23 cellular contexts compared by ENCODE assay signal in genomic region chr20:44850272-44850671, GRCh38. TPM values are rescaled to one million over a fixed set of nuclear protein-coding genes. Genes with fewer than 3 reads are reported as not detected.
DNase-seq lines count a peak whose midpoint lies in the region; ATAC-seq, FAIRE-seq and TF ChIP-seq lines count a peak whose summit lies in the region.
"Had no signal": no experiment of that assay in that cellular context is flagged by ENCODE, and none has a peak within 500 bp of the region (broad histone marks: within the 10 kb centered on the region; RNA-seq: fewer than 3 reads in every experiment).

No MANE protein-coding gene starts in this region.

- H3K4me1 ChIP-seq in K562 (replicated peaks in 1 of 2; ENCODE audit: control insufficient read depth in 2 of 2, insufficient read depth in 2 of 2, low read length in 2 of 2) (no peaks in the 10 kb centered on the region), small intestine (ENCODE audit: control insufficient read depth in 2 of 2, insufficient read depth in 1 of 2, low read depth in 1 of 2, low read length in 1 of 2) (no peaks in the 10 kb centered on the region)

- FAIRE-seq in K562 (lab: Jason Lieb, UNC) (no peak), small intestine (lab: Jason Lieb, UNC) (no peak)
- FAIRE-seq: GM19239, RCC 7860 had no signal

- H3K27ac ChIP-seq in K562 (ENCODE audit: extremely low read depth, low read depth, low read length) (no peak overlapping the region), small intestine (ENCODE audit: low read depth in 1 of 2, low read length in 1 of 2) (no peak overlapping the region)

- H3K4me3 ChIP-seq in K562 (no peak overlapping the region), small intestine (ENCODE audit: low read depth in 1 of 2, low read length in 2 of 2) (no peak overlapping the region)

- H3K9me1 ChIP-seq in K562 (ENCODE audit: control insufficient read depth, insufficient read depth, low read length): no peaks in the 10 kb centered on the region

- H3K9me3 ChIP-seq in K562 (replicated peaks; ENCODE audit: control insufficient read depth, insufficient read depth, low read depth, low read length): no peaks in the 10 kb centered on the region
- H3K9me3 ChIP-seq in small intestine (ENCODE audit: control insufficient read depth, low read depth): no peaks in the 10 kb centered on the region

- WGBS in K562 (ENCODE audit: insufficient coverage, low coverage, missing lambda C conversion rate): 5% methylated on average over 3 of the region's 3 CpGs
- WGBS in small intestine, 3 donors: 43 to 64% (median 54%) methylated on average over 3 of the region's 3 CpGs

- CTCF ChIA-PET in K562 (lab: Yijun Ruan, JAX; ENCODE audit: low intra/inter-chr PET ratio): no interaction called here

- BruUV-seq in K562 (replicated peaks; lab: Mats Ljungman, UMichigan): no TSS peak

- no peaks in the 10 kb centered on the region for H4K20me1 ChIP-seq in K562 (replicated peaks; ENCODE audit: control insufficient read depth, insufficient read depth, low read length)

- TF ChIP-seq RAD21 in K562 (CRISPR knock-in tag; conservative IDR thresholded peaks at IDR 0.05 in 1 of 2, IDR thresholded peaks at IDR 0.05 in 1 of 2): no peak

- no peak for TF ChIP-seq EP300 in K562 (IDR thresholded peaks at IDR 0.05; ENCODE audit: low read length)

- TF ChIP-seq POLR2A in K562 (conservative IDR thresholded peaks at IDR 0.05): no peak

- H3K36me3 ChIP-seq in K562 (ENCODE audit: control insufficient read depth, insufficient read depth, low read length) (no peaks in the 10 kb centered on the region), small intestine (ENCODE audit: control insufficient read depth in 2 of 2, insufficient read depth in 2 of 2, low read length in 2 of 2) (no peaks in the 10 kb centered on the region)

- no peak overlapping the region for H3K4me2 ChIP-seq in K562 (ENCODE audit: insufficient read depth, low read length)

- TF ChIP-seq CTCF in K562 (IDR thresholded peaks at IDR 0.05 in 2 of 3, conservative IDR thresholded peaks at IDR 0.05 in 1 of 3; ENCODE audit: insufficient read depth in 2 of 3, low read depth in 1 of 3, low read length in 3 of 3): no peak

- POLR2A ChIA-PET in K562 (lab: Yijun Ruan, JAX): no interaction called here

- intact Hi-C loops in K562 (cut with micrococcal nuclease) (no loop called here), left colon (cut with DNase I, micrococcal nuclease) (no loop called here)

- H2AFZ ChIP-seq in K562 (ENCODE audit: low read depth, low read length): no peak overlapping the region

- DNase-seq in NCI-H226 (peak; percentile 39), K562 (ENCODE audit: extremely low read depth in 1 of 4, low spot score in 3 of 4) (no peak), left colon (no peak), small intestine (peak; percentile 40), SW 1271 (lab: John Stamatoyannopoulos, UW) (no peak), NCI-H1092 (lab: John Stamatoyannopoulos, UW) (no peak)
- DNase-seq: Calu3, DMS153, H9, Kasumi-1, NCI-H1105, NCI-H1436 treated with DMSO at 0.1 percent for 48 hours, NCI-H187 treated with DMSO at 0.1 percent for 48 hours, NCI-H446, NCI-H524 treated with DMSO at 0.1 percent for 48 hours, NCI-H774, Right ventricle myocardium superior had no signal

- H3K27me3 ChIP-seq in K562 (ENCODE audit: control insufficient read depth in 2 of 2, insufficient read depth in 2 of 2, low read length in 2 of 2): peaks cover 5 to 7% of the 10 kb centered on the region in 2 experiments; a peak in 4 of 5 replicates
- H3K27me3 ChIP-seq in small intestine (ENCODE audit: control insufficient read depth in 2 of 2, insufficient read depth in 2 of 2, low read length in 2 of 2): no peaks in the 10 kb centered on the region

- in situ Hi-C loops in K562 (cut with MboI): no loop called here

- no peak for ATAC-seq in K562
- ATAC-seq in left colon: peak; percentile 74
- no peak for ATAC-seq in HG02852 (IDR thresholded peaks at IDR 0.05; ENCODE audit: unreplicated experiment)
- no peak for ATAC-seq in GM19351 (IDR thresholded peaks at IDR 0.05; ENCODE audit: unreplicated experiment)

- no peak overlapping the region for H3K9ac ChIP-seq in K562 (ENCODE audit: insufficient read depth in 1 of 2, low read depth in 2 of 2, low read length in 2 of 2)

- H3K79me2 ChIP-seq in K562 (ENCODE audit: control insufficient read depth, insufficient read depth, low read length): no peaks in the 10 kb centered on the region

TF ChIP-seq in K562, 482 proteins besides CTCF, POLR2A, EP300 and RAD21:
- TF ChIP-seq ZBTB2 (IDR thresholded peaks at IDR 0.05) (no peak), C11orf30 (IDR thresholded peaks at IDR 0.05; ENCODE audit: low read depth) (0 out of 2 replicates have a peak, but pooled peaks have one; percentile 5)

RNA-seq across cellular contexts. Expression of gene YWHAB, which starts 35.2 kb away (rescaled TPM):
- 25.3 and 55.8 TPM in 2 replicates for total RNA-seq in K562 (2011; cell fraction: chromatin; rRNA removed; ENCODE audit: low replicate concordance)
- total RNA-seq in K562 (2011; cell fraction: nucleolus; rRNA removed): 18.7 and 19.3 TPM in 2 replicates
- 38.6 and 71.2 TPM in 2 replicates for total RNA-seq in K562 (2011; cell fraction: nucleoplasm; rRNA removed)
- 60.6 and 70.0 TPM in 2 replicates for total RNA-seq in K562 (2014; rRNA removed)
- total RNA-seq in K562 (2014; rRNA removed; fragmentation: Illumina TruSeq; extraction: Trizol): 96.1 and 109 TPM in 2 replicates
- total RNA-seq in K562 (2015; rRNA removed; fragmentation: Illumina TruSeq; extraction: Trizol): 83.8 and 90.4 TPM in 2 replicates
- 178 and 180 TPM in 2 replicates for total RNA-seq in K562 (2021)
- polyA plus RNA-seq in K562 (2011; rRNA removed): 67.3 and 93.0 TPM in 2 replicates
- polyA plus RNA-seq in K562 (2011; cell fraction: cytosol; rRNA removed): 28.7 and 49.4 TPM in 2 replicates
- polyA plus RNA-seq in K562 (2011; cell fraction: nucleus; rRNA removed): 22.9 and 33.5 TPM in 2 replicates
- 138 and 141 TPM in 2 replicates for polyA plus RNA-seq in K562 (2012)
- 166 and 185 TPM in 2 replicates for polyA plus RNA-seq in K562 (2014; fragmentation: Illumina TruSeq; extraction: Trizol)
- polyA plus RNA-seq in K562 (2014; fragmentation: Nextera tagmentation; extraction: Ambion mirVana): 100 to 1,000 TPM; 106 to 124 TPM
- polyA plus RNA-seq in K562 (2014; rRNA removed): 78.1 and 78.3 TPM in 2 replicates
- polyA minus RNA-seq in K562 (2011; rRNA and poly(A)+ RNA removed): 67.1 and 73.1 TPM in 2 replicates
- 41.1 and 51.6 TPM in 2 replicates for polyA minus RNA-seq in K562 (2011; cell fraction: cytosol; rRNA and poly(A)+ RNA removed)
- polyA minus RNA-seq in K562 (2011; cell fraction: nucleus; rRNA and poly(A)+ RNA removed): 14.5 and 26.2 TPM in 2 replicates
- 100 to 1,000 TPM; 250 to 271 TPM for total RNA-seq in left colon
- 100 to 1,000 TPM; 125 to 157 (median 133) TPM for polyA plus RNA-seq in small intestine

RNA-seq across cellular contexts. Expression of gene RIMS4, which starts 39.9 kb away (rescaled TPM):
- not detected in 2 replicates for total RNA-seq in K562 (2011; cell fraction: chromatin; rRNA removed; ENCODE audit: low replicate concordance)
- total RNA-seq in K562 (2011; cell fraction: nucleolus; rRNA removed): not detected in 2 replicates
- total RNA-seq in K562 (2011; cell fraction: nucleoplasm; rRNA removed): not detected in 2 replicates
- not detected in 2 replicates for total RNA-seq in K562 (2014; rRNA removed)
- total RNA-seq in K562 (2014; rRNA removed; fragmentation: Illumina TruSeq; extraction: Trizol): not detected in 2 replicates
- total RNA-seq in K562 (2015; rRNA removed; fragmentation: Illumina TruSeq; extraction: Trizol): not detected in 2 replicates
- not detected in 2 replicates for total RNA-seq in K562 (2021)
- not detected in 2 replicates for polyA plus RNA-seq in K562 (2011; rRNA removed)
- polyA plus RNA-seq in K562 (2011; cell fraction: cytosol; rRNA removed): 0.01 TPM in 1 of 2 replicates, not detected in the other
- polyA plus RNA-seq in K562 (2011; cell fraction: nucleus; rRNA removed): not detected in 2 replicates
- 0.03 TPM in 1 of 2 replicates, not detected in the other for polyA plus RNA-seq in K562 (2012)
- polyA plus RNA-seq in K562 (2014; fragmentation: Illumina TruSeq; extraction: Trizol): not detected in 2 replicates
- polyA plus RNA-seq in K562 (2014; fragmentation: Nextera tagmentation; extraction: Ambion mirVana): not detected
- polyA plus RNA-seq in K562 (2014; rRNA removed): 0.01 and 0.04 TPM in 2 replicates
- polyA minus RNA-seq in K562 (2011; rRNA and poly(A)+ RNA removed): not detected in 2 replicates
- polyA minus RNA-seq in K562 (2011; cell fraction: cytosol; rRNA and poly(A)+ RNA removed): not detected in 2 replicates
- polyA minus RNA-seq in K562 (2011; cell fraction: nucleus; rRNA and poly(A)+ RNA removed): not detected in 2 replicates
- 1 to 10 TPM in 1 of 2 donors, under 1 TPM in 1; 0.56 to 1.2 TPM for total RNA-seq in left colon
- polyA plus RNA-seq in small intestine: 1 to 10 TPM in 1 of 3 donors, not detected in 2; 1.2 TPM
- polyA plus RNA-seq: BJ, IgD-negative memory B cell had no signal

RNA-seq across cellular contexts. Expression of gene PABPC1L, which starts 59.6 kb away (rescaled TPM):
- total RNA-seq in K562 (2011; cell fraction: chromatin; rRNA removed; ENCODE audit: low replicate concordance): 609 and 822 TPM in 2 replicates
- total RNA-seq in K562 (2011; cell fraction: nucleolus; rRNA removed): 341 and 348 TPM in 2 replicates
- 412 and 472 TPM in 2 replicates for total RNA-seq in K562 (2011; cell fraction: nucleoplasm; rRNA removed)
- 15.8 and 22.2 TPM in 2 replicates for total RNA-seq in K562 (2014; rRNA removed)
- total RNA-seq in K562 (2014; rRNA removed; fragmentation: Illumina TruSeq; extraction: Trizol): 12.6 and 13.8 TPM in 2 replicates
- total RNA-seq in K562 (2015; rRNA removed; fragmentation: Illumina TruSeq; extraction: Trizol): 12.2 and 12.9 TPM in 2 replicates
- 38.8 and 48.2 TPM in 2 replicates for total RNA-seq in K562 (2021)
- 64.2 and 78.4 TPM in 2 replicates for polyA plus RNA-seq in K562 (2011; rRNA removed)
- 39.8 and 42.7 TPM in 2 replicates for polyA plus RNA-seq in K562 (2011; cell fraction: cytosol; rRNA removed)
- 277 and 391 TPM in 2 replicates for polyA plus RNA-seq in K562 (2011; cell fraction: nucleus; rRNA removed)
- 39.2 and 228 TPM in 2 replicates for polyA plus RNA-seq in K562 (2012)
- polyA plus RNA-seq in K562 (2014; fragmentation: Illumina TruSeq; extraction: Trizol): 43.8 and 48.8 TPM in 2 replicates
- 1 to 10 TPM; 6.0 to 7.2 TPM for polyA plus RNA-seq in K562 (2014; fragmentation: Nextera tagmentation; extraction: Ambion mirVana)
- 89.7 and 90.3 TPM in 2 replicates for polyA plus RNA-seq in K562 (2014; rRNA removed)
- polyA minus RNA-seq in K562 (2011; rRNA and poly(A)+ RNA removed): 19.6 and 23.4 TPM in 2 replicates
- polyA minus RNA-seq in K562 (2011; cell fraction: cytosol; rRNA and poly(A)+ RNA removed): 7.3 and 13.4 TPM in 2 replicates
- polyA minus RNA-seq in K562 (2011; cell fraction: nucleus; rRNA and poly(A)+ RNA removed): 52.9 and 54.2 TPM in 2 replicates
- total RNA-seq in left colon: 10 to 100 TPM; 13.2 to 19.8 TPM
- 10 to 100 TPM in 1 of 3 donors, 1 to 10 TPM in 2; 7.0 to 10.7 (median 8.5) TPM for polyA plus RNA-seq in small intestine

Comparison
In these comparisons a context has a peak if more than half of its experiments do, and no peak if none do; other contexts are left out.
1. DNase-seq: peak in NCI-H226 (single experiment) and small intestine (single experiment); none in K562 (0 of 4), left colon (0 of 2), SW 1271 (0 of 2) and NCI-H1092 (single experiment).